8 cellular contexts compared by ENCODE assay signal in genomic region chr17:30831663-30832437, GRCh38. TPM values are rescaled to one million over a fixed set of nuclear protein-coding genes. Genes with fewer than 3 reads are reported as not detected.
DNase-seq lines count a peak whose midpoint lies in the region; ATAC-seq and TF ChIP-seq lines count a peak whose summit lies in the region.

Gene ATAD5, plus strand, starts transcription at chr17:30831966. Its CDS starts 382 bp downstream, at chr17:30832348.

- 0 to 1% (median 0%) methylated on average over 13 to 59 of the region's 59 CpGs for WGBS in heart left ventricle, 4 donors
- whole genome bisulfite sequencing in trophoblast cell (ENCODE audit: extremely low coverage, insufficient coverage, insufficient read length): no CpG with 5 or more reads among the region's 59 CpGs
- WGBS in transverse colon (ENCODE audit: low coverage in 1 of 2), 2 donors: 0 to 6% methylated on average over 2 to 57 of the region's 59 CpGs

- TF ChIP-seq CTCF in heart left ventricle (IDR thresholded peaks at IDR 0.05): no peak
- no peak for TF ChIP-seq CTCF in transverse colon (IDR thresholded peaks at IDR 0.05)

- peak within 1 kb of the TSS; percentile 57 for H3K4ac ChIP-seq in trophoblast cell (ENCODE audit: low read depth, low read length)

- peaks cover 4% of the 10 kb centered on the region for H3K79me2 ChIP-seq in trophoblast cell (ENCODE audit: control insufficient read depth, insufficient read depth, low read length, poor library complexity)

- H3K4me1 ChIP-seq in heart left ventricle (peaks cover 0 to 17% (median 12%) of the 10 kb centered on the region in 12 donors), trophoblast cell (ENCODE audit: control insufficient read depth in 1 of 2, insufficient read depth in 2 of 2, low read length in 2 of 2) (no peaks in the 10 kb centered on the region), transverse colon (peaks cover 4 to 18% (median 10%) of the 10 kb centered on the region in 4 donors)

- H3K79me1 ChIP-seq in trophoblast cell (ENCODE audit: low read length): peaks cover 6% of the 10 kb centered on the region

- H3K9me3 ChIP-seq in heart left ventricle: no peaks in the 10 kb centered on the region
- no peaks in the 10 kb centered on the region for H3K9me3 ChIP-seq in trophoblast cell (ENCODE audit: insufficient read depth, low read depth, low read length)
- no peaks in the 10 kb centered on the region for H3K9me3 ChIP-seq in transverse colon

- H2BK12ac ChIP-seq in trophoblast cell (ENCODE audit: low read length): peak within 1 kb of the TSS; percentile 45

- no peaks in the 10 kb centered on the region for H3K27me3 ChIP-seq in heart left ventricle
- no peaks in the 10 kb centered on the region for H3K27me3 ChIP-seq in trophoblast cell (ENCODE audit: insufficient read depth, low read length)
- H3K27me3 ChIP-seq in transverse colon: no peaks in the 10 kb centered on the region

- peak within 1 kb of the TSS; percentile 70 for H2BK120ac ChIP-seq in trophoblast cell (ENCODE audit: insufficient read depth, low read length, poor library complexity)

- H3K18ac ChIP-seq in trophoblast cell (ENCODE audit: low read length): peak within 1 kb of the TSS; percentile 92

- peak within 1 kb of the TSS; percentile 66 for H3K4me2 ChIP-seq in trophoblast cell (ENCODE audit: low read length)

- H3K27ac ChIP-seq in heart left ventricle (peak within 1 kb of the TSS in 7 of 12 donors; percentile 17 to 60 (median 43)), trophoblast cell (ENCODE audit: low read depth, low read length) (peak within 1 kb of the TSS; percentile 24), transverse colon (peak within 1 kb of the TSS; percentile 39 to 65 (median 58))

- TF ChIP-seq EP300 in transverse colon (IDR thresholded peaks at IDR 0.05; ENCODE audit: low read depth): no peak

- peak within 1 kb of the TSS; percentile 83 for H3K14ac ChIP-seq in trophoblast cell (ENCODE audit: low read length)

- TF ChIP-seq POLR2A in heart left ventricle (IDR thresholded peaks at IDR 0.05): no peak
- no peak for TF ChIP-seq POLR2A in transverse colon (IDR thresholded peaks at IDR 0.05)

- H3K9ac ChIP-seq in trophoblast cell (ENCODE audit: low read length): peak within 1 kb of the TSS; percentile 94

- ATAC-seq in HG02610 (IDR thresholded peaks at IDR 0.05; ENCODE audit: unreplicated experiment) (peak; percentile 70), heart left ventricle (peak; percentile 97 to 99 (median 98))

- intact Hi-C loops in heart left ventricle (cut with DNase I): no loop called here
- intact Hi-C loops in transverse colon (cut with DNase I; ENCODE audit: low total_unique reads): no loop called here

- peak within 1 kb of the TSS; percentile 63 for H4K91ac ChIP-seq in trophoblast cell (ENCODE audit: low read depth, low read length)

- H2BK5ac ChIP-seq in trophoblast cell (ENCODE audit: low read depth, low read length, poor library complexity): peak within 1 kb of the TSS; percentile 66

- no peak within 1 kb of the TSS for H3K23ac ChIP-seq in trophoblast cell (ENCODE audit: low read length)

- peak within 1 kb of the TSS; percentile 93 for H4K8ac ChIP-seq in trophoblast cell (ENCODE audit: low read depth, low read length)

- H3K36me3 ChIP-seq in heart left ventricle (peaks cover 0 to 1% (median 0%) of the 10 kb centered on the region in 9 donors), trophoblast cell (ENCODE audit: control insufficient read depth in 1 of 2, insufficient read depth in 2 of 2, low read length in 2 of 2) (peaks cover 0 to 3% of the 10 kb centered on the region in 2 experiments), transverse colon (no peaks in the 10 kb centered on the region)

- peak; percentile 95 for DNase-seq in Daoy (ENCODE audit: low read depth)
- peak; percentile 90 for DNase-seq in NCI-H146 (lab: John Stamatoyannopoulos, UW)
- peak; percentile 86 for DNase-seq in T follicular helper cell (ENCODE audit: low read depth)
- DNase-seq in activated naive CD8-positive, alpha-beta T cell treated with anti-CD3 and anti-CD28 coated beads, Interleukin-2, amount 50 U/mL, for 16 hours (ENCODE audit: low read depth, low spot score): peak; percentile 76
- DNase-seq in heart left ventricle: peak; percentile 92 to 94 (median 93)
- peak; percentile 90 to 97 for DNase-seq in trophoblast cell
- DNase-seq in transverse colon: peak; percentile 93

- in situ Hi-C loops in transverse colon (cut with MboI; ENCODE audit: low pct_ligation_motif_present in 1 of 4, low pct_unique_long_range_greater_than_20kb in 1 of 4, low sequenced_read_pairs in 3 of 4): no loop called here

- H2AK5ac ChIP-seq in trophoblast cell (ENCODE audit: low read length): peak within 1 kb of the TSS; percentile 72

- peak within 1 kb of the TSS; percentile 87 for H4K12ac ChIP-seq in trophoblast cell (ENCODE audit: low read depth, low read length)

- H2AFZ ChIP-seq in trophoblast cell (ENCODE audit: insufficient read depth, low read length, poor library complexity): peak within 1 kb of the TSS; percentile 98

- H3K4me3 ChIP-seq in heart left ventricle (peak within 1 kb of the TSS; percentile 59 to 91 (median 68)), trophoblast cell (ENCODE audit: low read depth, low read length) (peak within 1 kb of the TSS; percentile 87), transverse colon (peak within 1 kb of the TSS; percentile 60 to 79 (median 77))

RNA-seq across cellular contexts. Expression of gene ATAD5, which starts in this region (rescaled TPM):
- 9.7 and 11.0 TPM in 2 replicates for total RNA-seq in Daoy (2014; rRNA removed; shearing (Covaris generic))
- 1 to 10 TPM in 1 of 9 donors, under 1 TPM in 8; 0.32 to 2.5 (median 0.49) TPM for total RNA-seq in heart left ventricle
- under 1 TPM; 0.25 to 0.34 TPM for polyA plus RNA-seq in heart left ventricle
- polyA plus RNA-seq in trophoblast cell (2013): 7.0 TPM in 2 replicates
- total RNA-seq in transverse colon: 1 to 10 TPM in 3 of 4 donors, under 1 TPM in 1; 0.75 to 2.7 (median 1.2) TPM

Comparison
In these comparisons a context has a peak if more than half of its experiments do, and no peak if none do; other contexts are left out.
1. Peak in every context shown above with its lines: DNase-seq, ATAC-seq, H3K4me3 ChIP-seq and H3K27ac ChIP-seq.